18 cellular contexts compared by ENCODE assay signal in genomic region chr14:72463291-72463866, GRCh38.
DNase-seq lines count a peak whose midpoint lies in the region; TF ChIP-seq lines count a peak whose summit lies in the region.
"Had no signal": no experiment of that assay in that cellular context is flagged by ENCODE, and none has a peak within 500 bp of the region (broad histone marks: within the 10 kb centered on the region; RNA-seq: fewer than 3 reads in every experiment).

No MANE protein-coding gene starts in this region.

- intact Hi-C loops in tibial artery (cut with DNase I; ENCODE audit: low total_unique reads), result no loop called here

- H3K9me3 ChIP-seq in tibial artery (peaks cover 0 to 5% (median 0%) of the 10 kb centered on the region in 3 donors), Peyer's patch (peaks cover 0 to 2% (median 0%) of the 10 kb centered on the region in 4 donors)
- H3K9me3 ChIP-seq: A549 had no signal

- H3K36me3 ChIP-seq in tibial artery (peaks cover 0 to 12% (median 10%) of the 10 kb centered on the region in 3 donors), Peyer's patch (no peaks in the 10 kb centered on the region)
- H3K36me3 ChIP-seq: thoracic aorta had no signal

- DNase-seq in 8988T (peak; percentile 24), H4 (ENCODE audit: low spot score) (peak; percentile 64), SW480 (ENCODE audit: low spot score) (peak; percentile 84), iris pigment epithelial cell (ENCODE audit: low read depth) (peak; percentile 12), tibial artery (no peak), Peyer's patch (no peak), GM10248 (ENCODE audit: extremely low spot score) (no peak), NCI-H2081 treated with DMSO at 0.1 percent for 48 hours (lab: John Stamatoyannopoulos, UW) (no peak)
- DNase-seq: activated CD4-positive, alpha-beta T cell treated with anti-CD3 and anti-CD28 coated beads, Interleukin-2, amount 10 ng/mL, durations not matched to agents 24 days and 14 days; anterior cingulate cortex; DMS53; left cardiac atrium; midbrain; NCI-H1436 treated with DMSO at 0.1 percent for 48 hours; NCI-H345; stimulated activated CD4-positive, alpha-beta T cell treated with anti-CD3 and anti-CD28 coated beads, Interleukin-12 subunit alpha, Interleukin-12 subunit beta, amount 100 ng/mL, for 4 hours had no signal

- CTCF ChIA-PET in GM10248 (lab: Yijun Ruan, JAX), result interaction anchor here (1.1 to 2.2 kb wide), 3 partner anchors 9 to 16 kb away, joined by 3 to 6 read pairs (median 5); no protein-coding TSS in a partner anchor

- H3K4me1 ChIP-seq in tibial artery (no peaks in the 10 kb centered on the region), Peyer's patch (no peaks in the 10 kb centered on the region)
- H3K4me1 ChIP-seq: A549 had no signal

- TF ChIP-seq CTCF in tibial artery (IDR thresholded peaks at IDR 0.05) (no peak), Peyer's patch (IDR thresholded peaks at IDR 0.05) (no peak), GM10248 (IDR thresholded peaks at IDR 0.05; ENCODE audit: control extremely low read depth, extremely low read depth, low read depth, missing control alignments) (no peak)

- H3K4me3 ChIP-seq in tibial artery, result no peak overlapping the region
- H3K4me3 ChIP-seq in Peyer's patch, result no peak overlapping the region
- H3K4me3 ChIP-seq: A549, thoracic aorta had no signal

- H3K27me3 ChIP-seq in tibial artery (no peaks in the 10 kb centered on the region), Peyer's patch (no peaks in the 10 kb centered on the region)

- no peak overlapping the region for H3K27ac ChIP-seq in tibial artery
- no peak overlapping the region for H3K27ac ChIP-seq in Peyer's patch
- H3K27ac ChIP-seq: A549, thoracic aorta had no signal

- TF ChIP-seq POLR2A in Peyer's patch (IDR thresholded peaks at IDR 0.05), result no peak

- POLR2A ChIA-PET in GM10248 (lab: Yijun Ruan, JAX), result no interaction called here

Comparison
In these comparisons a context has a peak if more than half of its experiments do, and no peak if none do; other contexts are left out.
1. DNase-seq: peak in 8988T (single experiment), H4 (single experiment), SW480 (single experiment) and iris pigment epithelial cell (single experiment); none in tibial artery (0 of 2), Peyer's patch (0 of 3), GM10248 (single experiment) and NCI-H2081 treated with DMSO at 0.1 percent for 48 hours (single experiment).